In the genomic region with DNA sequence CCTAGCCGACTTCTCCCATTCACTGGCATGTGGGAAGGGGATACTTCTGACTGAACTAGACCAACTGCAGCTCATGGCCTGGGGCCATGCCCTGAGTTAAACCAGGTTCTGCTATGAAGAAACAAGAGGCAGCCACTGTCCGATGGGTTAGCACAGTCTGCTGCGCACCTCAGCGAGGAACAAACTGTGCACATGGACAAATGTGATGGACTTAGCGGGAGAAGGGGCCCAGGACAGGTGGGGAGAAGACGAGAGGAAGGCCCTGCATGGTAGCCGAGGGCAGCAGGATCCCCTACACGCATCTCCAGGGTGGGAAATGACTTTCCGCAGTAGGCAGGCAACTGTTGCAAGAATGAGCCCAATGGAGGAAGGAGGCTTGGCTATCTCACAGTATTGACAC, we compare ENCODE assay signal across 1 cellular context.
TF ChIP-seq lines count a peak whose summit lies in the region.

No MANE protein-coding gene starts in this region.

TF ChIP-seq in H1, 55 proteins besides CTCF, POLR2A, EP300 and RAD21:
- TF ChIP-seq, protein P1, sequence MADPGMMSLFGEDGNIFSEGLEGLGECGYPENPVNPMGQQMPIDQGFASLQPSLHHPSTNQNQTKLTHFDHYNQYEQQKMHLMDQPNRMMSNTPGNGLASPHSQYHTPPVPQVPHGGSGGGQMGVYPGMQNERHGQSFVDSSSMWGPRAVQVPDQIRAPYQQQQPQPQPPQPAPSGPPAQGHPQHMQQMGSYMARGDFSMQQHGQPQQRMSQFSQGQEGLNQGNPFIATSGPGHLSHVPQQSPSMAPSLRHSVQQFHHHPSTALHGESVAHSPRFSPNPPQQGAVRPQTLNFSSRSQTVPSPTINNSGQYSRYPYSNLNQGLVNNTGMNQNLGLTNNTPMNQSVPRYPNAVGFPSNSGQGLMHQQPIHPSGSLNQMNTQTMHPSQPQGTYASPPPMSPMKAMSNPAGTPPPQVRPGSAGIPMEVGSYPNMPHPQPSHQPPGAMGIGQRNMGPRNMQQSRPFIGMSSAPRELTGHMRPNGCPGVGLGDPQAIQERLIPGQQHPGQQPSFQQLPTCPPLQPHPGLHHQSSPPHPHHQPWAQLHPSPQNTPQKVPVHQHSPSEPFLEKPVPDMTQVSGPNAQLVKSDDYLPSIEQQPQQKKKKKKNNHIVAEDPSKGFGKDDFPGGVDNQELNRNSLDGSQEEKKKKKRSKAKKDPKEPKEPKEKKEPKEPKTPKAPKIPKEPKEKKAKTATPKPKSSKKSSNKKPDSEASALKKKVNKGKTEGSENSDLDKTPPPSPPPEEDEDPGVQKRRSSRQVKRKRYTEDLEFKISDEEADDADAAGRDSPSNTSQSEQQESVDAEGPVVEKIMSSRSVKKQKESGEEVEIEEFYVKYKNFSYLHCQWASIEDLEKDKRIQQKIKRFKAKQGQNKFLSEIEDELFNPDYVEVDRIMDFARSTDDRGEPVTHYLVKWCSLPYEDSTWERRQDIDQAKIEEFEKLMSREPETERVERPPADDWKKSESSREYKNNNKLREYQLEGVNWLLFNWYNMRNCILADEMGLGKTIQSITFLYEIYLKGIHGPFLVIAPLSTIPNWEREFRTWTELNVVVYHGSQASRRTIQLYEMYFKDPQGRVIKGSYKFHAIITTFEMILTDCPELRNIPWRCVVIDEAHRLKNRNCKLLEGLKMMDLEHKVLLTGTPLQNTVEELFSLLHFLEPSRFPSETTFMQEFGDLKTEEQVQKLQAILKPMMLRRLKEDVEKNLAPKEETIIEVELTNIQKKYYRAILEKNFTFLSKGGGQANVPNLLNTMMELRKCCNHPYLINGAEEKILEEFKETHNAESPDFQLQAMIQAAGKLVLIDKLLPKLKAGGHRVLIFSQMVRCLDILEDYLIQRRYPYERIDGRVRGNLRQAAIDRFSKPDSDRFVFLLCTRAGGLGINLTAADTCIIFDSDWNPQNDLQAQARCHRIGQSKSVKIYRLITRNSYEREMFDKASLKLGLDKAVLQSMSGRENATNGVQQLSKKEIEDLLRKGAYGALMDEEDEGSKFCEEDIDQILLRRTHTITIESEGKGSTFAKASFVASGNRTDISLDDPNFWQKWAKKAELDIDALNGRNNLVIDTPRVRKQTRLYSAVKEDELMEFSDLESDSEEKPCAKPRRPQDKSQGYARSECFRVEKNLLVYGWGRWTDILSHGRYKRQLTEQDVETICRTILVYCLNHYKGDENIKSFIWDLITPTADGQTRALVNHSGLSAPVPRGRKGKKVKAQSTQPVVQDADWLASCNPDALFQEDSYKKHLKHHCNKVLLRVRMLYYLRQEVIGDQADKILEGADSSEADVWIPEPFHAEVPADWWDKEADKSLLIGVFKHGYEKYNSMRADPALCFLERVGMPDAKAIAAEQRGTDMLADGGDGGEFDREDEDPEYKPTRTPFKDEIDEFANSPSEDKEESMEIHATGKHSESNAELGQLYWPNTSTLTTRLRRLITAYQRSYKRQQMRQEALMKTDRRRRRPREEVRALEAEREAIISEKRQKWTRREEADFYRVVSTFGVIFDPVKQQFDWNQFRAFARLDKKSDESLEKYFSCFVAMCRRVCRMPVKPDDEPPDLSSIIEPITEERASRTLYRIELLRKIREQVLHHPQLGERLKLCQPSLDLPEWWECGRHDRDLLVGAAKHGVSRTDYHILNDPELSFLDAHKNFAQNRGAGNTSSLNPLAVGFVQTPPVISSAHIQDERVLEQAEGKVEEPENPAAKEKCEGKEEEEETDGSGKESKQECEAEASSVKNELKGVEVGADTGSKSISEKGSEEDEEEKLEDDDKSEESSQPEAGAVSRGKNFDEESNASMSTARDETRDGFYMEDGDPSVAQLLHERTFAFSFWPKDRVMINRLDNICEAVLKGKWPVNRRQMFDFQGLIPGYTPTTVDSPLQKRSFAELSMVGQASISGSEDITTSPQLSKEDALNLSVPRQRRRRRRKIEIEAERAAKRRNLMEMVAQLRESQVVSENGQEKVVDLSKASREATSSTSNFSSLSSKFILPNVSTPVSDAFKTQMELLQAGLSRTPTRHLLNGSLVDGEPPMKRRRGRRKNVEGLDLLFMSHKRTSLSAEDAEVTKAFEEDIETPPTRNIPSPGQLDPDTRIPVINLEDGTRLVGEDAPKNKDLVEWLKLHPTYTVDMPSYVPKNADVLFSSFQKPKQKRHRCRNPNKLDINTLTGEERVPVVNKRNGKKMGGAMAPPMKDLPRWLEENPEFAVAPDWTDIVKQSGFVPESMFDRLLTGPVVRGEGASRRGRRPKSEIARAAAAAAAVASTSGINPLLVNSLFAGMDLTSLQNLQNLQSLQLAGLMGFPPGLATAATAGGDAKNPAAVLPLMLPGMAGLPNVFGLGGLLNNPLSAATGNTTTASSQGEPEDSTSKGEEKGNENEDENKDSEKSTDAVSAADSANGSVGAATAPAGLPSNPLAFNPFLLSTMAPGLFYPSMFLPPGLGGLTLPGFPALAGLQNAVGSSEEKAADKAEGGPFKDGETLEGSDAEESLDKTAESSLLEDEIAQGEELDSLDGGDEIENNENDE (IDR thresholded peaks at IDR 0.05; ENCODE audit: insufficient replicate concordance, low read length) = no peak
- TF ChIP-seq BACH1 (IDR thresholded peaks at IDR 0.05; ENCODE audit: low read length) (no peak), NRF1 (IDR thresholded peaks at IDR 0.05; ENCODE audit: low read depth, low read length) (no peak), POU5F1 (IDR thresholded peaks at IDR 0.05; ENCODE audit: low read depth, low read length) (no peak), SAP30 (IDR thresholded peaks at IDR 0.05; ENCODE audit: insufficient read depth, insufficient replicate concordance, low read length) (no peak), KDM1A (IDR thresholded peaks at IDR 0.05; ENCODE audit: borderline replicate concordance, low read length) (no peak), GABPA (IDR thresholded peaks at IDR 0.05; ENCODE audit: borderline replicate concordance, insufficient read depth, low read length) (no peak), TAF7 (optimal IDR thresholded peaks at IDR 0.05; ENCODE audit: borderline replicate concordance, low read depth, low read length) (no peak), SUZ12 (IDR thresholded peaks at IDR 0.05; ENCODE audit: low read length) (no peak), KDM5A (IDR thresholded peaks at IDR 0.05; ENCODE audit: low read length) (no peak), CBX5 (IDR thresholded peaks at IDR 0.05; ENCODE audit: low read depth, low read length) (no peak), CBX8 (IDR thresholded peaks at IDR 0.05; ENCODE audit: borderline replicate concordance, low read depth, low read length) (no peak), SIRT6 (IDR thresholded peaks at IDR 0.05; ENCODE audit: low read length) (no peak), EZH2 (IDR thresholded peaks at IDR 0.05; ENCODE audit: low read depth, low read length, severe bottlenecking) (no peak), SIN3A (conservative IDR thresholded peaks at IDR 0.05 in 1 of 2, IDR thresholded peaks at IDR 0.05 in 1 of 2; ENCODE audit: low read depth in 1 of 2, low read length in 2 of 2) (no peak), TCF12 (IDR thresholded peaks at IDR 0.05; ENCODE audit: low read depth, low read length) (no peak), RNF2 (IDR thresholded peaks at IDR 0.05; ENCODE audit: borderline replicate concordance, low read depth, low read length, missing control alignments, poor library complexity, severe bottlenecking) (no peak)
- TF ChIP-seq, protein P2, sequence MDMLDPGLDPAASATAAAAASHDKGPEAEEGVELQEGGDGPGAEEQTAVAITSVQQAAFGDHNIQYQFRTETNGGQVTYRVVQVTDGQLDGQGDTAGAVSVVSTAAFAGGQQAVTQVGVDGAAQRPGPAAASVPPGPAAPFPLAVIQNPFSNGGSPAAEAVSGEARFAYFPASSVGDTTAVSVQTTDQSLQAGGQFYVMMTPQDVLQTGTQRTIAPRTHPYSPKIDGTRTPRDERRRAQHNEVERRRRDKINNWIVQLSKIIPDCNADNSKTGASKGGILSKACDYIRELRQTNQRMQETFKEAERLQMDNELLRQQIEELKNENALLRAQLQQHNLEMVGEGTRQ (IDR thresholded peaks at IDR 0.05; ENCODE audit: low read length) = no peak
- TF ChIP-seq, protein P3, sequence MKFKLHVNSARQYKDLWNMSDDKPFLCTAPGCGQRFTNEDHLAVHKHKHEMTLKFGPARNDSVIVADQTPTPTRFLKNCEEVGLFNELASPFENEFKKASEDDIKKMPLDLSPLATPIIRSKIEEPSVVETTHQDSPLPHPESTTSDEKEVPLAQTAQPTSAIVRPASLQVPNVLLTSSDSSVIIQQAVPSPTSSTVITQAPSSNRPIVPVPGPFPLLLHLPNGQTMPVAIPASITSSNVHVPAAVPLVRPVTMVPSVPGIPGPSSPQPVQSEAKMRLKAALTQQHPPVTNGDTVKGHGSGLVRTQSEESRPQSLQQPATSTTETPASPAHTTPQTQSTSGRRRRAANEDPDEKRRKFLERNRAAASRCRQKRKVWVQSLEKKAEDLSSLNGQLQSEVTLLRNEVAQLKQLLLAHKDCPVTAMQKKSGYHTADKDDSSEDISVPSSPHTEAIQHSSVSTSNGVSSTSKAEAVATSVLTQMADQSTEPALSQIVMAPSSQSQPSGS (IDR thresholded peaks at IDR 0.05; ENCODE audit: low read length) = no peak
